Comparison of ENCODE assay signal across 8 cellular contexts in the genomic region with DNA sequence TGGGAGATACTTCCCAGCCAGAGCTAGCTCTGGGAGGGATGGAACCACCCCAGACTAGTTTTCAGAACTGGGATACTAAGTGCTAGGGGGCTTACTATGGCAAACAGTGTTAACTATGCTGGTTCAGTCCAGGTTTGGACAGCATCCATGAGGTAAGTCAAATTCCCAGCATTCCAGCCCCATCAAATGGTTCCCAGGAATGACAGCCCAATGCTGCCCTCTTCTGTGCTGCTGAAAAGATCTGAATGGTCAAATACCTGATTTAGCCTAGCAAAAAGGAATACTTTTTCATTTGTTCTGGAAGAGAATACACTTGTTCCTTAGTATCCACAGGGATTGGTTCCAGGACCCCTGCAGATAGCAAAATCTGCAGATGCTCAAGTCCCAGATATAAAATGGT.
DNase-seq lines count a peak whose midpoint lies in the region; ATAC-seq and TF ChIP-seq lines count a peak whose summit lies in the region.

No MANE protein-coding gene starts in this region.

- H3K36me3 ChIP-seq in HCT116 (ENCODE audit: control insufficient read depth in 1 of 2, insufficient read depth in 2 of 2, low read length in 2 of 2) (no peaks in the 10 kb centered on the region), spleen (no peaks in the 10 kb centered on the region)

- in situ Hi-C loops in astrocyte of the cerebellum (cut with HindIII; ENCODE audit: low sequenced_read_pairs): no loop called here

- DNase-seq in AG04450 (ENCODE audit: low read depth, low spot score) (no peak), HCT116 (ENCODE audit: low read depth, low spot score) (peak; percentile 18), astrocyte of the cerebellum (ENCODE audit: low read depth) (peak; percentile 51), kidney glomerular epithelial cell (lab: John Stamatoyannopoulos, UW) (peak; percentile 51), spleen (no peak)
- no peak for DNase-seq in activated CD4-positive, alpha-beta T cell treated with anti-CD3 and anti-CD28 coated beads, Interleukin-2, amount 50 U/mL, for 4 hours
- no peak for DNase-seq in central memory CD4-positive, alpha-beta T cell

- H3K4me3 ChIP-seq in AG04450 (ENCODE audit: low read depth, low read length) (no peak overlapping the region), HCT116 (replicated peaks in 1 of 2; ENCODE audit: low read depth in 1 of 2, low read length in 2 of 2) (no peak overlapping the region), astrocyte of the cerebellum (ENCODE audit: low read depth, low read length) (no peak overlapping the region), spleen (no peak overlapping the region)

- H3K27ac ChIP-seq in AG04450 (ENCODE audit: low read depth, low read length): no peak overlapping the region
- no peak overlapping the region for H3K27ac ChIP-seq in HCT116 (ENCODE audit: low read depth, low read length)
- no peak overlapping the region for H3K27ac ChIP-seq in spleen

- H3K4me1 ChIP-seq in HCT116 (ENCODE audit: control insufficient read depth in 1 of 2, insufficient read depth in 2 of 2, low read length in 2 of 2) (peaks cover 0 to 4% of the 10 kb centered on the region in 2 experiments; a peak in 1 of 4 replicates), spleen (peaks cover 0 to 4% (median 0%) of the 10 kb centered on the region in 6 donors)

- no peak overlapping the region for H3K9ac ChIP-seq in HCT116 (ENCODE audit: low read length)

- H3K9me2 ChIP-seq in HCT116 (ENCODE audit: insufficient read depth): no peaks in the 10 kb centered on the region

- intact Hi-C loops in HCT116 (cut with micrococcal nuclease): no loop called here
- intact Hi-C loops in spleen (cut with DNase I; ENCODE audit: low total_unique reads): no loop called here

- POLR2A ChIA-PET in AG04450 (lab: Yijun Ruan, JAX) (no interaction called here), HCT116 (lab: Charles Lee) (no interaction called here)

- TF ChIP-seq CTCF in AG04450 (IDR thresholded peaks at IDR 0.05; ENCODE audit: low read depth, low read length) (peak; percentile 30; the same call in 1 of the 2 replicates), HCT116 (IDR thresholded peaks at IDR 0.05 in 2 of 3, conservative IDR thresholded peaks at IDR 0.05 in 1 of 3; ENCODE audit: borderline replicate concordance in 1 of 3, insufficient read depth in 1 of 3, low read depth in 2 of 3, low read length in 2 of 3) (peak; percentile 31 to 56 (median 37); a peak in 4 of 6 replicates), astrocyte of the cerebellum (IDR thresholded peaks at IDR 0.05; ENCODE audit: low read depth, low read length, missing control alignments) (peak; percentile 46), spleen (IDR thresholded peaks at IDR 0.05 in 8 of 11, conservative IDR thresholded peaks at IDR 0.05 in 3 of 11) (no peak)

- TF ChIP-seq POLR2A in HCT116 (IDR thresholded peaks at IDR 0.05; ENCODE audit: borderline replicate concordance, extremely low read depth, insufficient read depth, insufficient read length) (no peak), spleen (IDR thresholded peaks at IDR 0.05) (no peak)

- H3K4me2 ChIP-seq in HCT116 (ENCODE audit: low read length): no peak overlapping the region

- no peaks in the 10 kb centered on the region for H3K27me3 ChIP-seq in AG04450 (ENCODE audit: control insufficient read depth, insufficient read depth, low read length)
- no peaks in the 10 kb centered on the region for H3K27me3 ChIP-seq in HCT116 (ENCODE audit: insufficient read depth, low read length)
- no peaks in the 10 kb centered on the region for H3K27me3 ChIP-seq in spleen (replicated peaks in 1 of 7)

- H4K20me1 ChIP-seq in HCT116 (ENCODE audit: insufficient read depth): no peaks in the 10 kb centered on the region

- peak; percentile 89 for ATAC-seq in HCT116
- no peak for ATAC-seq in GM19023 (IDR thresholded peaks at IDR 0.05; ENCODE audit: unreplicated experiment)

- peak; percentile 72 for TF ChIP-seq RAD21 in HCT116 (IDR thresholded peaks at IDR 0.05; ENCODE audit: low read depth)

- no TSS peak for BruUV-seq in HCT116 (replicated peaks; lab: Mats Ljungman, UMichigan)

- H2AFZ ChIP-seq in HCT116 (ENCODE audit: low read depth, low read length, poor library complexity, severe bottlenecking): no peak overlapping the region

- H3K9me3 ChIP-seq in AG04450 (ENCODE audit: control insufficient read depth, insufficient read depth, low read length) (no peaks in the 10 kb centered on the region), HCT116 (ENCODE audit: control insufficient read depth in 1 of 2, insufficient read depth in 1 of 2, low read depth in 1 of 2, low read length in 2 of 2) (no peaks in the 10 kb centered on the region), spleen (no peaks in the 10 kb centered on the region)

- CTCF ChIA-PET in AG04450 (lab: Charles Lee): no interaction called here
- CTCF ChIA-PET in HCT116 (lab: Charles Lee): interaction anchor here (1.6 to 2.0 kb wide), 2 partner anchors 140 to 217 kb away, joined by 4 read pairs; no protein-coding TSS in a partner anchor

- no peaks in the 10 kb centered on the region for H3K79me2 ChIP-seq in HCT116 (ENCODE audit: insufficient read depth, low read length)

- RAD21 ChIA-PET in HCT116 (lab: Charles Lee; ENCODE audit: low non-redundant PET in 1 of 2, low total read pairs in 2 of 2, uncharacterized antibody in 2 of 2, unreplicated experiment in 2 of 2): no interaction called here

TF ChIP-seq in HCT116, 20 proteins besides CTCF, POLR2A, EP300 and RAD21:
- TF ChIP-seq TCF7L2 (IDR thresholded peaks at IDR 0.05; ENCODE audit: borderline replicate concordance, extremely low read depth, insufficient read depth, insufficient read length): no peak
- TF ChIP-seq JUND (IDR thresholded peaks at IDR 0.05): no peak
- no peak for TF ChIP-seq SRF (IDR thresholded peaks at IDR 0.05; ENCODE audit: low read depth)
- TF ChIP-seq, protein P1, sequence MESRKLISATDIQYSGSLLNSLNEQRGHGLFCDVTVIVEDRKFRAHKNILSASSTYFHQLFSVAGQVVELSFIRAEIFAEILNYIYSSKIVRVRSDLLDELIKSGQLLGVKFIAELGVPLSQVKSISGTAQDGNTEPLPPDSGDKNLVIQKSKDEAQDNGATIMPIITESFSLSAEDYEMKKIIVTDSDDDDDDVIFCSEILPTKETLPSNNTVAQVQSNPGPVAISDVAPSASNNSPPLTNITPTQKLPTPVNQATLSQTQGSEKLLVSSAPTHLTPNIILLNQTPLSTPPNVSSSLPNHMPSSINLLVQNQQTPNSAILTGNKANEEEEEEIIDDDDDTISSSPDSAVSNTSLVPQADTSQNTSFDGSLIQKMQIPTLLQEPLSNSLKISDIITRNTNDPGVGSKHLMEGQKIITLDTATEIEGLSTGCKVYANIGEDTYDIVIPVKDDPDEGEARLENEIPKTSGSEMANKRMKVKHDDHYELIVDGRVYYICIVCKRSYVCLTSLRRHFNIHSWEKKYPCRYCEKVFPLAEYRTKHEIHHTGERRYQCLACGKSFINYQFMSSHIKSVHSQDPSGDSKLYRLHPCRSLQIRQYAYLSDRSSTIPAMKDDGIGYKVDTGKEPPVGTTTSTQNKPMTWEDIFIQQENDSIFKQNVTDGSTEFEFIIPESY (IDR thresholded peaks at IDR 0.05; ENCODE audit: extremely low read depth, insufficient replicate concordance, low read length): no peak
- TF ChIP-seq YY1 (IDR thresholded peaks at IDR 0.05; ENCODE audit: extremely low read depth, insufficient replicate concordance, low read depth, low read length): no peak
- TF ChIP-seq EZH2phosphoT487 (IDR thresholded peaks at IDR 0.05; ENCODE audit: borderline replicate concordance): no peak

Comparison
In these comparisons a context has a peak if more than half of its experiments do, and no peak if none do; other contexts are left out.
1. DNase-seq: peak in HCT116 (single experiment), astrocyte of the cerebellum (single experiment) and kidney glomerular epithelial cell (single experiment); none in AG04450 (single experiment), activated CD4-positive, alpha-beta T cell treated with anti-CD3 and anti-CD28 coated beads, Interleukin-2, amount 50 U/mL, for 4 hours (0 of 2), central memory CD4-positive, alpha-beta T cell (single experiment) and spleen (single experiment).
2. CTCF ChIP-seq: peak in AG04450 (single experiment), HCT116 (3 of 3) and astrocyte of the cerebellum (single experiment); none in spleen (0 of 11).